Comparison of ENCODE assay signal across 8 cellular contexts in genomic region chr2:231227309-231228162, GRCh38. TPM values are rescaled to one million over a fixed set of nuclear protein-coding genes. Genes with fewer than 3 reads are reported as not detected.
DNase-seq lines count a peak whose midpoint lies in the region; ATAC-seq and TF ChIP-seq lines count a peak whose summit lies in the region.

No MANE protein-coding gene starts in this region.

- H3K4me1 Mint-ChIP-seq in activated naive CD4-positive, alpha-beta T cell treated with anti-CD3 and anti-CD28 coated beads, Interleukin-2, amount 10 ng/mL, durations not matched to agents 7 days and 5 days, result no peaks in the 10 kb centered on the region
- peaks cover 45% of the 10 kb centered on the region for H3K4me1 Mint-ChIP-seq in osteocyte (ENCODE audit: unreplicated experiment)

- no peak overlapping the region for H3K27ac Mint-ChIP-seq in activated naive CD4-positive, alpha-beta T cell treated with anti-CD3 and anti-CD28 coated beads, Interleukin-2, amount 10 ng/mL, durations not matched to agents 7 days and 5 days
- H3K27ac Mint-ChIP-seq in osteocyte (ENCODE audit: unreplicated experiment), result peak overlapping the region; percentile 84

- DNase-seq in GM04503 (ENCODE audit: low read depth) (peak; percentile 37), GM23248 (peak; percentile 90), KBM-7 (peak; percentile 85), glomerular endothelial cell (ENCODE audit: extremely low read depth, low read depth, low spot score) (peak; percentile 39), osteocyte (ENCODE audit: extremely low spot score, unreplicated experiment) (no peak), aorta (peak in 1 of 2 donors; percentile 61)
- peak; percentile 64 for DNase-seq in activated naive CD4-positive, alpha-beta T cell treated with anti-CD3 and anti-CD28 coated beads, Interleukin-2, amount 10 ng/mL, durations not matched to agents 7 days and 5 days

- H3K27me3 Mint-ChIP-seq in activated naive CD4-positive, alpha-beta T cell treated with anti-CD3 and anti-CD28 coated beads, Interleukin-2, amount 10 ng/mL, durations not matched to agents 7 days and 5 days, result no peaks in the 10 kb centered on the region
- no peaks in the 10 kb centered on the region for H3K27me3 Mint-ChIP-seq in osteocyte (ENCODE audit: unreplicated experiment)

- H3K4me3 ChIP-seq in GM23248, result no peak overlapping the region
- H3K4me3 ChIP-seq in OCI-LY3 (ENCODE audit: low read length), result no peak overlapping the region
- no peak overlapping the region for H3K4me3 ChIP-seq in aorta (ENCODE audit: low read length in 2 of 2)

- H3K27ac ChIP-seq in GM23248 (no peak overlapping the region), OCI-LY3 (ENCODE audit: low read length) (no peak overlapping the region), aorta (ENCODE audit: low read depth in 1 of 2, low read length in 2 of 2) (peak overlapping the region in 1 of 2 donors; percentile 60)

- TF ChIP-seq CTCF in OCI-LY3 (IDR thresholded peaks at IDR 0.05; ENCODE audit: low read depth, low read length), result peak; percentile 72
- peak; percentile 82 for TF ChIP-seq CTCF in osteocyte (IDR thresholded peaks at IDR 0.05)

- no peaks in the 10 kb centered on the region for H3K4me1 ChIP-seq in GM23248 (ENCODE audit: insufficient read depth)
- H3K4me1 ChIP-seq in OCI-LY3 (ENCODE audit: low read length), result peaks cover 2% of the 10 kb centered on the region; the same call in 1 of the 2 replicates
- peaks cover 0 to 2% of the 10 kb centered on the region in 2 donors for H3K4me1 ChIP-seq in aorta (ENCODE audit: control insufficient read depth in 1 of 2, insufficient read depth in 2 of 2, low read length in 2 of 2)

- H3K4me3 Mint-ChIP-seq in activated naive CD4-positive, alpha-beta T cell treated with anti-CD3 and anti-CD28 coated beads, Interleukin-2, amount 10 ng/mL, durations not matched to agents 7 days and 5 days, result no peak overlapping the region
- no peak overlapping the region for H3K4me3 Mint-ChIP-seq in osteocyte (ENCODE audit: unreplicated experiment)

- H3K9ac ChIP-seq in GM23248, result no peak overlapping the region
- no peak overlapping the region for H3K9ac ChIP-seq in OCI-LY3 (ENCODE audit: low read length)

- H3K36me3 ChIP-seq in GM23248 (ENCODE audit: low read depth) (peaks cover 9% of the 10 kb centered on the region; the same call in 1 of the 2 replicates), OCI-LY3 (replicated peaks; ENCODE audit: low read depth, low read length) (no peaks in the 10 kb centered on the region), aorta (ENCODE audit: control insufficient read depth in 1 of 2, insufficient read depth in 2 of 2, low read length in 1 of 2) (peaks cover 0 to 1% of the 10 kb centered on the region in 2 donors)

- no peaks in the 10 kb centered on the region for H3F3A ChIP-seq in GM23248 (ENCODE audit: insufficient read depth)

- no peak overlapping the region for H2AFZ ChIP-seq in GM23248
- H2AFZ ChIP-seq in OCI-LY3 (ENCODE audit: low read depth, low read length), result no peak overlapping the region

- H3K36me3 Mint-ChIP-seq in activated naive CD4-positive, alpha-beta T cell treated with anti-CD3 and anti-CD28 coated beads, Interleukin-2, amount 10 ng/mL, durations not matched to agents 7 days and 5 days, result no peaks in the 10 kb centered on the region
- peaks cover 49% of the 10 kb centered on the region for H3K36me3 Mint-ChIP-seq in osteocyte (ENCODE audit: unreplicated experiment)

- H3K27me3 ChIP-seq in GM23248 (replicated peaks; ENCODE audit: insufficient read depth), result no peaks in the 10 kb centered on the region
- no peaks in the 10 kb centered on the region for H3K27me3 ChIP-seq in OCI-LY3 (ENCODE audit: low read depth, low read length)
- H3K27me3 ChIP-seq in aorta (ENCODE audit: control insufficient read depth in 1 of 2, insufficient read depth in 2 of 2, low read length in 1 of 2), result no peaks in the 10 kb centered on the region

- no peak overlapping the region for H3K4me2 ChIP-seq in GM23248 (ENCODE audit: unreplicated experiment)
- H3K4me2 ChIP-seq in OCI-LY3 (ENCODE audit: low read length), result no peak overlapping the region

- no peaks in the 10 kb centered on the region for H3K79me2 ChIP-seq in GM23248 (ENCODE audit: insufficient read depth)
- H3K79me2 ChIP-seq in OCI-LY3 (ENCODE audit: low read length), result no peaks in the 10 kb centered on the region

- in situ Hi-C loops in GM23248 (cut with MboI), result no loop called here
- in situ Hi-C loops in KBM-7 (cut with MboI; ENCODE audit: low pct_unique_long_range_greater_than_20kb, low sequenced_read_pairs), result no loop called here

- CTCF ChIA-PET in activated naive CD4-positive, alpha-beta T cell treated with anti-CD3 and anti-CD28 coated beads, Interleukin-2, amount 10 ng/mL, durations not matched to agents 7 days and 5 days (lab: Charles Lee), result interaction anchor here (0.6 to 3.8 kb wide), 26 partner anchors 11 to 278 kb away, joined by 3 to 36 read pairs (median 4); no protein-coding TSS in a partner anchor

- WGBS in GM23248 (ENCODE audit: low coverage in 1 of 2, low lambda C conversion rate in 2 of 2, missing lambda C conversion rate in 2 of 2), 2 experiments, result 69 to 73% methylated on average over 12 of the region's 12 CpGs
- 71 to 73% methylated on average over 12 of the region's 12 CpGs for whole genome bisulfite sequencing in aorta, 2 donors

- H4K20me1 ChIP-seq in GM23248 (ENCODE audit: insufficient read depth) (no peaks in the 10 kb centered on the region), OCI-LY3 (ENCODE audit: insufficient read depth, low read length) (no peaks in the 10 kb centered on the region)

- no peaks in the 10 kb centered on the region for H3K9me2 ChIP-seq in GM23248 (ENCODE audit: insufficient read depth)

- ATAC-seq in aorta (ENCODE audit: low FRiP score), result peak; percentile 90

- intact Hi-C loops in aorta (cut with DNase I), result loop anchor here (5.0 to 10.0 kb wide), 3 partner anchors 125 to 187 kb away; no protein-coding TSS in a partner anchor

- no peaks in the 10 kb centered on the region for H3K9me3 Mint-ChIP-seq in activated naive CD4-positive, alpha-beta T cell treated with anti-CD3 and anti-CD28 coated beads, Interleukin-2, amount 10 ng/mL, durations not matched to agents 7 days and 5 days
- H3K9me3 Mint-ChIP-seq in osteocyte (ENCODE audit: unreplicated experiment), result no peaks in the 10 kb centered on the region

- H3K9me3 ChIP-seq in GM23248 (ENCODE audit: low read depth) (no peaks in the 10 kb centered on the region), OCI-LY3 (ENCODE audit: insufficient read depth, low read length) (no peaks in the 10 kb centered on the region), aorta (ENCODE audit: control insufficient read depth, low read length) (no peaks in the 10 kb centered on the region)

RNA-seq across cellular contexts. Expression of gene ARMC9, which starts 29.1 kb away (rescaled TPM):
- total RNA-seq in GM23248 (2014; rRNA removed; shearing (Covaris generic)), result 15.1 and 17.7 TPM in 2 replicates
- polyA plus RNA-seq in GM23248 (2016; fragmentation: Nextera tagmentation; extraction: Ambion mirVana) (17.3 and 17.7 TPM in 2 replicates), aorta (10 to 100 TPM in 1 of 2 donors, 1 to 10 TPM in 1; 6.9 to 10.5 TPM)
- total RNA-seq in glomerular endothelial cell (21.3 and 44.2 TPM in 2 replicates), osteocyte (178 and 204 TPM in 2 replicates), aorta (10 to 100 TPM; 50.7 to 86.8 TPM)
